ENCODE assay signal across 8 cellular contexts in the genomic region with DNA sequence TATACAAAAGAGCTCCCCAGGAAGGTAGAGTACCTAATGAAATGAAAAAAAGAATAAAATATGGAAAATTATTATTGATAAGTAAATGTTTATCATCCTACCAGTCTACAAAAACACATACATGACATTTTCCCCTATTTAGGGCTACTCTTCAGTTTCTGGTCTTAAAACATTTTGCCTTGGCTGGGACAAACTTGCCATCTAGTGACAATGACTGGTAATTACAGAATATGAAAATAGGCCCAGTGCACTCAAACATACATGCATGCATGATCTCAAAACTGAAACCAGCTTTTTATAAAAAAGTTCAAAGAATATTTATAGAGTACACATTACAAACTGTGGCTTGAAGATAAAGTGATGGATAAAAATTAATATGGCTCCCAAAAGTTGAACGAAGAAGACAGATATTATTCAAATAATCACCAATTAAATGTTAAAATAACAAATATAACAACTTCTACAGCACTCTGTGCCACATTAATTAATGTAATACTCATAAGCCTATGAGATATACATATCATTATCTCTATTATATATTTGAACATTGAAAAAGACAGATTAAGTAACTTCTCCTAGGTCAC. TPM values are rescaled to one million over a fixed set of nuclear protein-coding genes. Genes with fewer than 3 reads are reported as not detected.
A peak's percentile ranks its signal among the peaks of the same experiment; 100 is the strongest.
DNase-seq lines count a peak whose midpoint lies in the region; ATAC-seq and TF ChIP-seq lines count a peak whose summit lies in the region.

No MANE protein-coding gene starts in this region.

- TF ChIP-seq POLR2A in upper lobe of left lung (IDR thresholded peaks at IDR 0.05): no peak

- H3K36me3 ChIP-seq in upper lobe of left lung: no peaks in the 10 kb centered on the region

- no peak overlapping the region for H3K27ac Mint-ChIP-seq in brain

- no peaks in the 10 kb centered on the region for H3K27me3 ChIP-seq in upper lobe of left lung

- peaks cover 0 to 5% (median 2%) of the 10 kb centered on the region in 4 donors for H3K4me1 ChIP-seq in upper lobe of left lung

- peaks cover 20% of the 10 kb centered on the region for H3K36me3 Mint-ChIP-seq in brain

- H3K4me3 Mint-ChIP-seq in brain: no peak overlapping the region

- WGBS in upper lobe of left lung, 2 donors: 12 to 38% methylated on average over 1 of the region's 1 CpG

- TF ChIP-seq CTCF in GM20000 (IDR thresholded peaks at IDR 0.05; ENCODE audit: extremely low read depth, missing control alignments) (peak; percentile 47), brain (conservative IDR thresholded peaks at IDR 0.05) (peak; percentile 74 to 85), upper lobe of left lung (IDR thresholded peaks at IDR 0.05) (peak; percentile 33 to 74 (median 69))

- ATAC-seq in HG03442 (IDR thresholded peaks at IDR 0.05; ENCODE audit: unreplicated experiment): peak; percentile 65
- peak; percentile 40 to 85 for ATAC-seq in upper lobe of left lung (ENCODE audit: low FRiP score in 2 of 2)

- H3K4me1 Mint-ChIP-seq in brain: no peaks in the 10 kb centered on the region

- H3K9me3 ChIP-seq in upper lobe of left lung: no peaks in the 10 kb centered on the region

- H3K27me3 Mint-ChIP-seq in brain: no peaks in the 10 kb centered on the region

- no peak overlapping the region for H3K27ac ChIP-seq in upper lobe of left lung

- H3K9me3 Mint-ChIP-seq in brain: peaks cover 11 to 27% (median 22%) of the 10 kb centered on the region in 5 experiments

- H3K4me3 ChIP-seq in upper lobe of left lung: no peak overlapping the region

- no peak for TF ChIP-seq EP300 in upper lobe of left lung (IDR thresholded peaks at IDR 0.05)

- DNase-seq in NCI-H510A treated with DMSO at 0.1 percent for 48 hours (lab: John Stamatoyannopoulos, UW): peak; percentile 40
- DNase-seq in NCI-H510A (lab: John Stamatoyannopoulos, UW): no peak
- DNase-seq in GM20000 (ENCODE audit: low spot score): peak; percentile 38
- DNase-seq in NCI-H774 (lab: John Stamatoyannopoulos, UW): peak; percentile 24
- peak; percentile 70 for DNase-seq in left kidney (ENCODE audit: low read depth, low spot score)
- DNase-seq in upper lobe of left lung: no peak

RNA-seq across cellular contexts. Expression of a gene that starts 10.5 kb away (rescaled TPM):
- 4.5 TPM for polyA plus RNA-seq in brain (ENCODE audit: insufficient read depth, low read depth, low replicate concordance)
- 100 to 1,000 TPM in 1 of 6 donors, 10 to 100 TPM in 5; 20.4 to 150 (median 48.4) TPM for total RNA-seq in upper lobe of left lung

RNA-seq across cellular contexts. Expression of a gene that starts 56.4 kb away (rescaled TPM):
- 0.63 TPM for polyA plus RNA-seq in brain (ENCODE audit: insufficient read depth, low read depth, low replicate concordance)
- total RNA-seq in upper lobe of left lung: 10 to 100 TPM; 12.5 to 73.3 (median 23.8) TPM

Comparison
In these comparisons a context has a peak if more than half of its experiments do, and no peak if none do; other contexts are left out.
1. DNase-seq: peak in NCI-H510A treated with DMSO at 0.1 percent for 48 hours (single experiment), GM20000 (single experiment), NCI-H774 (single experiment) and left kidney (single experiment); none in NCI-H510A (single experiment) and upper lobe of left lung (0 of 2).
2. Peak in every context shown above with its lines, with median percentiles within 50 percentile points of each other: CTCF ChIP-seq.